9 cellular contexts compared by ENCODE assay signal in genomic region chr9:614421-614820, GRCh38.
DNase-seq lines count a peak whose midpoint lies in the region; ATAC-seq and TF ChIP-seq lines count a peak whose summit lies in the region.
"Had no signal": no experiment of that assay in that cellular context is flagged by ENCODE, and none has a peak within 500 bp of the region (broad histone marks: within the 10 kb centered on the region; RNA-seq: fewer than 3 reads in every experiment).

No MANE protein-coding gene starts in this region.

- no peak overlapping the region for H3K4me3 Mint-ChIP-seq in activated CD4-positive, alpha-beta T cell treated with anti-CD3 and anti-CD28 coated beads, Interleukin-2, amount 10 ng/mL, durations not matched to agents 24 days and 14 days
- H3K4me3 Mint-ChIP-seq: activated CD8-positive, alpha-beta T cell treated with anti-CD3 and anti-CD28 coated beads for 36 hours had no signal

- H3K4me1 Mint-ChIP-seq in activated CD4-positive, alpha-beta T cell treated with anti-CD3 and anti-CD28 coated beads, Interleukin-2, amount 10 ng/mL, durations not matched to agents 24 days and 14 days: peaks cover 4% of the 10 kb centered on the region

- 33 to 47% methylated on average over 3 to 4 of the region's 4 CpGs for WGBS in transverse colon (ENCODE audit: low coverage in 1 of 2), 2 donors

- intact Hi-C loops in left lung (cut with DNase I) (loop anchor here in 1 of 2 donors (5.0 kb wide), 1 partner anchor 148 kb away; no protein-coding TSS in a partner anchor), transverse colon (cut with DNase I; ENCODE audit: low total_unique reads) (loop anchor here (2.0 to 5.0 kb wide), 2 partner anchors 148 to 383 kb away; no protein-coding TSS in a partner anchor)
- intact Hi-C loops in activated CD4-positive, alpha-beta T cell treated with anti-CD3 and anti-CD28 coated beads, Interleukin-2, amount 10 ng/mL, durations not matched to agents 24 days and 14 days (cut with micrococcal nuclease): loop anchor here (5.0 kb wide), 1 partner anchor 278 kb away; no protein-coding TSS in a partner anchor

- no peaks in the 10 kb centered on the region for H3K27me3 ChIP-seq in left lung
- no peaks in the 10 kb centered on the region for H3K27me3 ChIP-seq in transverse colon

- peak; percentile 63 for ATAC-seq in left lung

- H3K4me3 ChIP-seq in left lung (no peak overlapping the region), transverse colon (no peak overlapping the region)

- no peaks in the 10 kb centered on the region for H3K9me3 Mint-ChIP-seq in activated CD4-positive, alpha-beta T cell treated with anti-CD3 and anti-CD28 coated beads, Interleukin-2, amount 10 ng/mL, durations not matched to agents 24 days and 14 days
- H3K9me3 Mint-ChIP-seq: activated CD8-positive, alpha-beta T cell treated with anti-CD3 and anti-CD28 coated beads for 36 hours had no signal

- TF ChIP-seq EP300 in transverse colon (IDR thresholded peaks at IDR 0.05; ENCODE audit: low read depth): no peak

- in situ Hi-C loops in transverse colon (cut with MboI; ENCODE audit: low pct_ligation_motif_present in 1 of 4, low pct_unique_long_range_greater_than_20kb in 1 of 4, low sequenced_read_pairs in 3 of 4): loop anchor here (5.0 to 25.0 kb wide), 6 partner anchors 143 to 398 kb away; partner anchors contain the start of gene DMRT3 (in 1 of the 4)

- H3K27ac ChIP-seq in caudate nucleus (ENCODE audit: low read depth, low read length) (peak overlapping the region; percentile 88), left lung (peak overlapping the region; percentile 9 to 25), transverse colon (peak overlapping the region; percentile 40 to 70 (median 62))

- no peak overlapping the region for H3K27ac Mint-ChIP-seq in activated CD4-positive, alpha-beta T cell treated with anti-CD3 and anti-CD28 coated beads, Interleukin-2, amount 10 ng/mL, durations not matched to agents 24 days and 14 days
- H3K27ac Mint-ChIP-seq: activated CD8-positive, alpha-beta T cell treated with anti-CD3 and anti-CD28 coated beads for 36 hours had no signal

- H3K36me3 Mint-ChIP-seq in activated CD4-positive, alpha-beta T cell treated with anti-CD3 and anti-CD28 coated beads, Interleukin-2, amount 10 ng/mL, durations not matched to agents 24 days and 14 days (ENCODE audit: low read depth): no peaks in the 10 kb centered on the region

- H3K9me3 ChIP-seq in left lung (no peaks in the 10 kb centered on the region), transverse colon (no peaks in the 10 kb centered on the region)

- peaks cover 6% of the 10 kb centered on the region for H3K27me3 Mint-ChIP-seq in activated CD4-positive, alpha-beta T cell treated with anti-CD3 and anti-CD28 coated beads, Interleukin-2, amount 10 ng/mL, durations not matched to agents 24 days and 14 days
- H3K27me3 Mint-ChIP-seq: activated CD8-positive, alpha-beta T cell treated with anti-CD3 and anti-CD28 coated beads for 36 hours had no signal

- H3K36me3 ChIP-seq in left lung: no peaks in the 10 kb centered on the region
- no peaks in the 10 kb centered on the region for H3K36me3 ChIP-seq in transverse colon

- TF ChIP-seq CTCF in left lung (IDR thresholded peaks at IDR 0.05) (no peak), transverse colon (IDR thresholded peaks at IDR 0.05) (no peak)

- TF ChIP-seq POLR2A in transverse colon (IDR thresholded peaks at IDR 0.05): no peak

- DNase-seq in M059J (ENCODE audit: low read depth) (peak; percentile 15), caudate nucleus (lab: John Stamatoyannopoulos, UW) (peak in 4 of 61 donors; percentile 13 to 23 (median 19)), left lung (peak in 1 of 2 donors; percentile 53), transverse colon (no peak), NCI-H146 treated with DMSO at 0.1 percent for 48 hours (lab: John Stamatoyannopoulos, UW; ENCODE audit: unreplicated experiment) (no peak)
- DNase-seq in activated CD4-positive, alpha-beta T cell treated with anti-CD3 and anti-CD28 coated beads, Interleukin-2, amount 10 ng/mL, durations not matched to agents 24 days and 14 days: no peak
- DNase-seq in activated effector memory CD4-positive, alpha-beta T cell treated with Interleukin-2 at 50 U/mL for 16 hours: no peak
- DNase-seq in activated CD4-positive, alpha-beta T cell treated with anti-CD3 and anti-CD28 coated beads, Interleukin-2, amount 50 U/mL, for 48 hours: no peak

- peaks cover 8 to 11% of the 10 kb centered on the region in 2 donors for H3K4me1 ChIP-seq in left lung
- peaks cover 4 to 32% (median 23%) of the 10 kb centered on the region in 4 donors for H3K4me1 ChIP-seq in transverse colon

Comparison
In these comparisons a context has a peak if more than half of its experiments do, and no peak if none do; other contexts are left out.
1. H3K27ac ChIP-seq: peak in every context shown above with its lines; median percentile 88 in caudate nucleus; 62 in transverse colon; 17 in left lung.